ENCODE assay signal across 8 cellular contexts in genomic region chr11:57751676-57752253, GRCh38. TPM values are rescaled to one million over a fixed set of nuclear protein-coding genes. Genes with fewer than 3 reads are reported as not detected.
DNase-seq lines count a peak whose midpoint lies in the region; ATAC-seq and TF ChIP-seq lines count a peak whose summit lies in the region.

A gene with protein sequence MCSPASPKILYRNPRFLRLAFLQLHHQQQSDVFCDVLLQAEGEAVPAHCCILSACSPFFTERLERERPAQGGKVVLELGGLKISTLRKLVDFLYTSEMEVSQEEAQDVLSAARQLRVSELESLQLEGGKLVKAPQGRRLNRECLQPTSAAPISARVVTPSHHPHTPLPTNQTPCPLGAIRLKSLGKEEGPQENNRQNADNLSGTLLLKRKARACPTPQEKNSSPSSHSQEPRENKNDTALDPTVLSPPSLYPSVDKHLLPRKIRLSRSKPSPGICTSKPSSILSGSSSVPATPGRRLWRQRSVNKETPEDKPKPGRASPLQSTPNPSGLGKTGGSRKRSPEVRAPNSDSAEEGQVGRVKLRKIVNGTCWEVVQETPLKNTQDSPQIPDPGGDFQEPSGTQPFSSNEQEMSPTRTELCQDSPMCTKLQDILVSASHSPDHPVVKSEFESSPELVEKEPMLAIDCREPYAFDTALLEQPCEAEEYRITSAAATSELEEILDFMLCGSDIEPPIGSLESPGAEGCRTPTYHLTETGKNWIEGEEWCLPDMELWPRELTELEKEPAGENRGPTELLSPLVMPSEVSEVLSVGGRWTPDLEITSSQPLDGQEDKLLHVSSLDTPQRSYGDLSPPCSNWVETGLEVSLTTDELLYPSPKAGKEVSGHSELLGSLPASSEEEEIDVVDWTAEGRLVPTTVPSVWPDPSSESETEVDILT (minus strand): TSS chr11:57751819. CDS start chr11:57751188, 631 bp downstream.

- no peak within 1 kb of the TSS for H4K8ac ChIP-seq in H9 (replicated peaks; ENCODE audit: insufficient read length, low read depth, low read length)

- H3F3A ChIP-seq in MM.1S (ENCODE audit: insufficient read depth, low read length) = no peaks in the 10 kb centered on the region

- intact Hi-C loops in CD14-positive monocyte (cut with micrococcal nuclease) = no loop called here

- no peak within 1 kb of the TSS for H3K18ac ChIP-seq in H9 (ENCODE audit: insufficient read length, low read depth, low read length)

- no peak within 1 kb of the TSS for H2AFZ ChIP-seq in H9 (ENCODE audit: low read length)
- no peak within 1 kb of the TSS for H2AFZ ChIP-seq in MM.1S (ENCODE audit: low read length)

- H3K23me2 ChIP-seq in H9 (ENCODE audit: insufficient read length, low read depth, low read length, poor library complexity, severe bottlenecking) = no peaks in the 10 kb centered on the region

- TF ChIP-seq CTCF in CD14-positive monocyte (IDR thresholded peaks at IDR 0.05) (peak; percentile 25), H9 (conservative IDR thresholded peaks at IDR 0.05) (peak; percentile 77), nephron progenitor cell (IDR thresholded peaks at IDR 0.05) (peak; percentile 34), MM.1S (IDR thresholded peaks at IDR 0.05; ENCODE audit: low read length) (no peak)

- H3K4me2 ChIP-seq in H9 (ENCODE audit: insufficient read depth, insufficient read length, low read length) (no peak within 1 kb of the TSS), MM.1S (ENCODE audit: low read depth, low read length) (no peak within 1 kb of the TSS)

- H2BK5ac ChIP-seq in H9 (ENCODE audit: insufficient read length, low read length) = no peak within 1 kb of the TSS

- H3K9me3 ChIP-seq in H9 (ENCODE audit: control insufficient read depth, low read depth, low read length) (no peaks in the 10 kb centered on the region), MM.1S (replicated peaks; ENCODE audit: insufficient read depth, low read length) (no peaks in the 10 kb centered on the region)

- H4K20me1 ChIP-seq in H9 (ENCODE audit: control insufficient read depth, insufficient read depth, insufficient read length) (no peaks in the 10 kb centered on the region), MM.1S (ENCODE audit: insufficient read depth, low read length) (no peaks in the 10 kb centered on the region)

- H4K5ac ChIP-seq in H9 (ENCODE audit: insufficient read length, low read depth, low read length) = no peak within 1 kb of the TSS

- no peak within 1 kb of the TSS for H3K23ac ChIP-seq in H9 (ENCODE audit: insufficient read length, low read depth, low read length)

- H3K36me3 Mint-ChIP-seq in CD14-positive monocyte (peaks cover 6 to 11% of the 10 kb centered on the region in 2 donors), H9 (ENCODE audit: insufficient read depth in 1 of 3, low read depth in 3 of 3) (0 out of 7 replicates have a peak, but pooled peaks cover 0 to 4% (median 0%) of the 10 kb centered on the region in 3 experiments), nephron progenitor cell (ENCODE audit: low read depth) (peaks cover 11% of the 10 kb centered on the region)

- 0 out of 2 replicates have a peak within 1 kb of the TSS, but pooled peaks have one; percentile 65 for H2BK15ac ChIP-seq in H9 (ENCODE audit: low read depth, low read length)

- no peak within 1 kb of the TSS for H3K4ac ChIP-seq in H9 (ENCODE audit: low read depth, low read length)

- H2BK12ac ChIP-seq in H9 (ENCODE audit: insufficient read length, low read depth, low read length) = no peak within 1 kb of the TSS

- H3K14ac ChIP-seq in H9 (ENCODE audit: insufficient read depth, low read length) = no peak within 1 kb of the TSS

- ATAC-seq in esophagus mucosa = peak; percentile 83
- ATAC-seq in GM18858 (IDR thresholded peaks at IDR 0.05; ENCODE audit: unreplicated experiment) = no peak
- no peak for ATAC-seq in GM19397 (IDR thresholded peaks at IDR 0.05; ENCODE audit: unreplicated experiment)

- H3K27ac ChIP-seq in H9 (ENCODE audit: insufficient read length, low read depth, low read length) = no peak within 1 kb of the TSS
- H3K27ac ChIP-seq in MM.1S (ENCODE audit: low read length) = no peak within 1 kb of the TSS

- WGBS in H9 (ENCODE audit: extremely low coverage, insufficient read length, low lambda C conversion rate) = no CpG with 5 or more reads among the region's 10 CpGs

- H3K9me3 Mint-ChIP-seq in CD14-positive monocyte (peaks cover 0 to 9% (median 4%) of the 10 kb centered on the region in 7 donors), H9 (no peaks in the 10 kb centered on the region), nephron progenitor cell (no peaks in the 10 kb centered on the region)

- no peaks in the 10 kb centered on the region for H3K79me1 ChIP-seq in H9 (ENCODE audit: insufficient read depth, low read depth, low read length, poor library complexity, severe bottlenecking)

- H2BK120ac ChIP-seq in H9 (ENCODE audit: low read depth, low read length, poor library complexity, severe bottlenecking) = no peak within 1 kb of the TSS

- H3K56ac ChIP-seq in H9 (ENCODE audit: insufficient read length, low read depth, low read length) = no peak within 1 kb of the TSS

- no peak within 1 kb of the TSS for H3K9ac ChIP-seq in H9 (ENCODE audit: extremely low read depth, insufficient read length, low read length)
- no peak within 1 kb of the TSS for H3K9ac ChIP-seq in MM.1S (ENCODE audit: low read length)

- H3K27ac Mint-ChIP-seq in CD14-positive monocyte = peak within 1 kb of the TSS in 1 of 7 donors; percentile 72
- peak within 1 kb of the TSS; percentile 59 to 89 (median 61); a peak in 3 of 7 replicates for H3K27ac Mint-ChIP-seq in H9
- H3K27ac Mint-ChIP-seq in nephron progenitor cell = no peak within 1 kb of the TSS

- no peak within 1 kb of the TSS for H2AK5ac ChIP-seq in H9 (ENCODE audit: insufficient read length, low read length)

- H3K4me1 Mint-ChIP-seq in CD14-positive monocyte = peaks cover 3% of the 10 kb centered on the region
- peaks cover 5 to 7% of the 10 kb centered on the region in 2 experiments; a peak in 3 of 4 replicates for H3K4me1 Mint-ChIP-seq in H9
- peaks cover 7% of the 10 kb centered on the region for H3K4me1 Mint-ChIP-seq in nephron progenitor cell

- DNase-seq in CD14-positive monocyte (ENCODE audit: low spot score) (no peak), H9 (peak; percentile 60), RKO (ENCODE audit: low spot score) (peak; percentile 49), nephron progenitor cell (no peak), MM.1S (no peak)

- H3K79me2 ChIP-seq in H9 (ENCODE audit: insufficient read depth, low read length) (no peaks in the 10 kb centered on the region), MM.1S (ENCODE audit: low read length) (no peaks in the 10 kb centered on the region)

- H3K36me3 ChIP-seq in MM.1S (replicated peaks; ENCODE audit: insufficient read depth, low read length) = no peaks in the 10 kb centered on the region

- no peak within 1 kb of the TSS for H2BK20ac ChIP-seq in H9 (ENCODE audit: low read depth, low read length, poor library complexity, severe bottlenecking)

- H3K4me1 ChIP-seq in H9 (ENCODE audit: insufficient read depth, low read length) (no peaks in the 10 kb centered on the region; the same call in 1 of the 2 replicates), MM.1S (ENCODE audit: low read length) (no peaks in the 10 kb centered on the region)

- no peak within 1 kb of the TSS for H3K4me3 Mint-ChIP-seq in CD14-positive monocyte
- no peak within 1 kb of the TSS; a peak in 1 of 5 replicates for H3K4me3 Mint-ChIP-seq in H9
- no peak within 1 kb of the TSS for H3K4me3 Mint-ChIP-seq in nephron progenitor cell

- H3T11ph ChIP-seq in H9 (ENCODE audit: low read length) = no peak within 1 kb of the TSS

- H3K9me2 ChIP-seq in MM.1S (replicated peaks; ENCODE audit: insufficient read depth, low read length) = no peaks in the 10 kb centered on the region

- no peak within 1 kb of the TSS for H4K91ac ChIP-seq in H9 (ENCODE audit: insufficient read length, low read depth, low read length)

- no peak within 1 kb of the TSS for H3K4me3 ChIP-seq in MM.1S (ENCODE audit: low read length)

- H3K27me3 ChIP-seq in H9 (ENCODE audit: insufficient read depth, low read length) (no peaks in the 10 kb centered on the region), MM.1S (replicated peaks; ENCODE audit: insufficient read depth, low read length) (no peaks in the 10 kb centered on the region)

- H3K27me3 Mint-ChIP-seq in CD14-positive monocyte (ENCODE audit: low read depth in 3 of 3) = no peaks in the 10 kb centered on the region
- H3K27me3 Mint-ChIP-seq in H9 (ENCODE audit: low read depth) = no peaks in the 10 kb centered on the region; the same call in 1 of the 2 replicates
- no peaks in the 10 kb centered on the region for H3K27me3 Mint-ChIP-seq in nephron progenitor cell (ENCODE audit: low read depth, poor library complexity)

RNA-seq across cellular contexts. Expression of the gene that starts here (rescaled TPM):
- under 1 TPM in 1 of 2 donors, not detected in 1; 0.10 TPM for polyA plus RNA-seq in CD14-positive monocyte
- total RNA-seq in H9 (2021) (not detected in 2 replicates), esophagus mucosa (not detected)

Comparison
In these comparisons a context has a peak if more than half of its experiments do, and no peak if none do; other contexts are left out.
1. Peak in DNase-seq in H9; RNA of the gene not detected or under 1 TPM.
2. Peak in ATAC-seq in esophagus mucosa; RNA of the gene not detected or under 1 TPM.